1 cellular context compared by ENCODE assay signal in genomic region chr22:40651057-40651456, GRCh38.
TF ChIP-seq lines count a peak whose summit lies in the region.

No MANE protein-coding gene starts in this region.

TF ChIP-seq in K562, 482 proteins besides CTCF, POLR2A, EP300 and RAD21:
- TF ChIP-seq NFE2L1 (tag; IDR thresholded peaks at IDR 0.05; ENCODE audit: borderline replicate concordance, low read depth), result peak; percentile 10; the same call in 1 of the 2 replicates
- no peak for TF ChIP-seq NUFIP1 (IDR thresholded peaks at IDR 0.05; ENCODE audit: partially characterized antibody)
- peak; percentile 71 for TF ChIP-seq MAFG (tag; conservative IDR thresholded peaks at IDR 0.05)
- peak; percentile 44; the same call in 1 of the 2 replicates for TF ChIP-seq NFE2 (IDR thresholded peaks at IDR 0.05; ENCODE audit: low read depth)
- no peak for TF ChIP-seq MITF (IDR thresholded peaks at IDR 0.05)
- no peak for TF ChIP-seq CUX1 (CRISPR knock-in tag; IDR thresholded peaks at IDR 0.05)
- TF ChIP-seq ZNF316 (IDR thresholded peaks at IDR 0.05), result peak; percentile 83
- no peak for TF ChIP-seq ZNF431 (CRISPR knock-in tag; IDR thresholded peaks at IDR 0.05)
- no peak for TF ChIP-seq JUNB (CRISPR knock-in tag; conservative IDR thresholded peaks at IDR 0.05)
- no peak for TF ChIP-seq MEF2D (tag; conservative IDR thresholded peaks at IDR 0.05; ENCODE audit: low read depth)
- TF ChIP-seq NCOA4 (IDR thresholded peaks at IDR 0.05; ENCODE audit: partially characterized antibody), result no peak
- no peak for TF ChIP-seq MTF1 (CRISPR knock-in tag; IDR thresholded peaks at IDR 0.05; ENCODE audit: borderline replicate concordance)
- no peak for TF ChIP-seq RERE (CRISPR knock-in tag; IDR thresholded peaks at IDR 0.05; ENCODE audit: borderline replicate concordance)
- TF ChIP-seq POLR2AphosphoS5 (IDR thresholded peaks at IDR 0.05; ENCODE audit: control insufficient read depth, insufficient read depth, low read depth, low read length), result no peak
- no peak for TF ChIP-seq ZFPM2 (CRISPR knock-in tag; IDR thresholded peaks at IDR 0.05)
- no peak for TF ChIP-seq THRB (CRISPR knock-in tag; conservative IDR thresholded peaks at IDR 0.05)
- TF ChIP-seq USF1 (CRISPR knock-in tag; IDR thresholded peaks at IDR 0.05), result no peak
- TF ChIP-seq C11orf30 (IDR thresholded peaks at IDR 0.05; ENCODE audit: low read depth), result peak; percentile 64
- TF ChIP-seq KDM5B (IDR thresholded peaks at IDR 0.05; ENCODE audit: insufficient replicate concordance, low read depth, low read length), result no peak
- TF ChIP-seq MAFF (IDR thresholded peaks at IDR 0.05; ENCODE audit: low read length), result 0 out of 2 replicates have a peak, but pooled peaks have one; percentile 30
- no peak for TF ChIP-seq TAL1 (IDR thresholded peaks at IDR 0.05)
- no peak for TF ChIP-seq BCLAF1 (IDR thresholded peaks at IDR 0.05; ENCODE audit: borderline replicate concordance in 1 of 2, control insufficient read depth in 1 of 2, low read depth in 2 of 2, low read length in 1 of 2)
- no peak for TF ChIP-seq BCOR (IDR thresholded peaks at IDR 0.05)
- TF ChIP-seq ELF1 (tag; IDR thresholded peaks at IDR 0.05), result no peak
- no peak for TF ChIP-seq RBFOX2 (IDR thresholded peaks at IDR 0.05; ENCODE audit: low read depth, low read length)
